8 cellular contexts compared by ENCODE assay signal in genomic region chr2:88055049-88055435, GRCh38. TPM values are rescaled to one million over a fixed set of nuclear protein-coding genes. Genes with fewer than 3 reads are reported as not detected.
DNase-seq lines count a peak whose midpoint lies in the region; ATAC-seq and TF ChIP-seq lines count a peak whose summit lies in the region.

No MANE protein-coding gene starts in this region.

- CTCF ChIA-PET in HEK293T (lab: Yijun Ruan, JAX) = interaction anchor here (0.7 kb wide), 1 partner anchor 1466 kb away, joined by 6 read pairs; no protein-coding TSS in a partner anchor
- CTCF ChIA-PET in activated CD8-positive, alpha-beta T cell treated with anti-CD3 and anti-CD28 coated beads, Interleukin-2, amount 10 ng/mL, durations not matched to agents 7 days and 5 days (lab: Charles Lee) = interaction anchor here (1.0 to 1.6 kb wide), 3 partner anchors 38 to 107 kb away, joined by 3 to 5 read pairs (median 4); partner anchors contain the start of gene RNU2-63P

- intact Hi-C loops in left cardiac atrium (cut with DNase I) = loop anchor here in 1 of 2 donors (5.0 kb wide), 1 partner anchor 107 kb away; no protein-coding TSS in a partner anchor

- H3K27ac Mint-ChIP-seq in activated CD8-positive, alpha-beta T cell treated with anti-CD3 and anti-CD28 coated beads, Interleukin-2, amount 10 ng/mL, durations not matched to agents 7 days and 5 days = peak overlapping the region; percentile 98

- POLR2A ChIA-PET in HEK293T (lab: Yijun Ruan, JAX) = interaction anchor here (1.0 to 1.8 kb wide), 3 partner anchors 10 to 27 kb away, joined by 3 to 4 read pairs (median 3); no protein-coding TSS in a partner anchor
- POLR2A ChIA-PET in activated CD8-positive, alpha-beta T cell treated with anti-CD3 and anti-CD28 coated beads, Interleukin-2, amount 10 ng/mL, durations not matched to agents 7 days and 5 days (lab: Charles Lee) = interaction anchor here (0.6 to 3.1 kb wide), 3 partner anchors 39 to 118 kb away, joined by 3 to 26 read pairs (median 3); partner anchors contain the start of gene RNU2-63P

- H3K27me3 Mint-ChIP-seq in activated CD8-positive, alpha-beta T cell treated with anti-CD3 and anti-CD28 coated beads, Interleukin-2, amount 10 ng/mL, durations not matched to agents 7 days and 5 days (ENCODE audit: low read depth) = no peaks in the 10 kb centered on the region

- ATAC-seq in activated CD8-positive, alpha-beta T cell treated with anti-CD3 and anti-CD28 coated beads, Interleukin-2, amount 10 ng/mL, durations not matched to agents 7 days and 5 days = no peak
- peak; percentile 21 to 38 for ATAC-seq in left cardiac atrium
- no peak for ATAC-seq in GM21381 (IDR thresholded peaks at IDR 0.05; ENCODE audit: unreplicated experiment)
- no peak for ATAC-seq in HG02870 (IDR thresholded peaks at IDR 0.05; ENCODE audit: unreplicated experiment)

- H3K4me3 Mint-ChIP-seq in activated CD8-positive, alpha-beta T cell treated with anti-CD3 and anti-CD28 coated beads, Interleukin-2, amount 10 ng/mL, durations not matched to agents 7 days and 5 days = peak overlapping the region; percentile 98

- peaks cover 41% of the 10 kb centered on the region for H3K36me3 Mint-ChIP-seq in activated CD8-positive, alpha-beta T cell treated with anti-CD3 and anti-CD28 coated beads, Interleukin-2, amount 10 ng/mL, durations not matched to agents 7 days and 5 days (ENCODE audit: low read depth)

- no peaks in the 10 kb centered on the region for H3K9me3 Mint-ChIP-seq in activated CD8-positive, alpha-beta T cell treated with anti-CD3 and anti-CD28 coated beads, Interleukin-2, amount 10 ng/mL, durations not matched to agents 7 days and 5 days (ENCODE audit: insufficient read depth)

- peak; percentile 34 for DNase-seq in AG20443 (ENCODE audit: low spot score)
- DNase-seq in HEK293T (ENCODE audit: extremely low spot score) = peak; percentile 32
- DNase-seq in activated CD8-positive, alpha-beta T cell treated with anti-CD3 and anti-CD28 coated beads, Interleukin-2, amount 10 ng/mL, durations not matched to agents 7 days and 5 days = no peak
- no peak for DNase-seq in left cardiac atrium
- no peak for DNase-seq in retinal pigment epithelial cell (ENCODE audit: low read depth)
- DNase-seq in NCI-H1436 (lab: John Stamatoyannopoulos, UW) = no peak

- no peak for TF ChIP-seq CTCF in retinal pigment epithelial cell (conservative IDR thresholded peaks at IDR 0.05; ENCODE audit: low read depth, low read length)

- peak overlapping the region; percentile 95 for H3K4me3 ChIP-seq in retinal pigment epithelial cell (ENCODE audit: low read length)

- peaks cover 56% of the 10 kb centered on the region for H3K4me1 Mint-ChIP-seq in activated CD8-positive, alpha-beta T cell treated with anti-CD3 and anti-CD28 coated beads, Interleukin-2, amount 10 ng/mL, durations not matched to agents 7 days and 5 days (ENCODE audit: low read depth)

TF ChIP-seq in HEK293T, 16 proteins besides CTCF, POLR2A, EP300 and RAD21:
- TF ChIP-seq SP1 (IDR thresholded peaks at IDR 0.05) (no peak), ZNF384 (IDR thresholded peaks at IDR 0.05) (no peak), ARNT (IDR thresholded peaks at IDR 0.05) (no peak), CTBP1 (IDR thresholded peaks at IDR 0.05; ENCODE audit: borderline replicate concordance) (no peak), LEF1 (IDR thresholded peaks at IDR 0.05; ENCODE audit: borderline replicate concordance) (no peak), BHLHE40 (IDR thresholded peaks at IDR 0.05; ENCODE audit: borderline replicate concordance) (no peak), ELF4 (IDR thresholded peaks at IDR 0.05) (no peak), L3MBTL2 (conservative IDR thresholded peaks at IDR 0.05) (no peak), FOXM1 (IDR thresholded peaks at IDR 0.05; ENCODE audit: borderline replicate concordance) (no peak), HDGF (IDR thresholded peaks at IDR 0.05; ENCODE audit: borderline replicate concordance) (no peak), PKNOX1 (IDR thresholded peaks at IDR 0.05) (no peak), NFRKB (IDR thresholded peaks at IDR 0.05) (no peak), SUZ12 (IDR thresholded peaks at IDR 0.05) (no peak), FOXA1 (IDR thresholded peaks at IDR 0.05) (no peak), TARDBP (IDR thresholded peaks at IDR 0.05) (no peak)

RNA-seq across cellular contexts. Expression of gene KRCC1, which starts 0.5 kb away (rescaled TPM):
- 10 to 100 TPM; 18.9 to 20.4 TPM for total RNA-seq in activated CD8-positive, alpha-beta T cell treated with anti-CD3 and anti-CD28 coated beads, Interleukin-2, amount 10 ng/mL, durations not matched to agents 7 days and 5 days
- total RNA-seq in left cardiac atrium = 10 to 100 TPM; 20.5 to 21.5 TPM

RNA-seq across cellular contexts. Expression of gene SMYD1, which starts 12.6 kb away (rescaled TPM):
- total RNA-seq in activated CD8-positive, alpha-beta T cell treated with anti-CD3 and anti-CD28 coated beads, Interleukin-2, amount 10 ng/mL, durations not matched to agents 7 days and 5 days = not detected
- total RNA-seq in left cardiac atrium = 100 to 1,000 TPM; 116 to 138 TPM

RNA-seq across cellular contexts. Expression of gene RNU2-63P, which starts 38.7 kb away (rescaled TPM):
- total RNA-seq in activated CD8-positive, alpha-beta T cell treated with anti-CD3 and anti-CD28 coated beads, Interleukin-2, amount 10 ng/mL, durations not matched to agents 7 days and 5 days = 1 to 10 TPM; 4.5 to 7.0 TPM
- 1 to 10 TPM in 1 of 2 donors, not detected in 1; 2.4 TPM for total RNA-seq in left cardiac atrium

Comparison
In these comparisons a context has a peak if more than half of its experiments do, and no peak if none do; other contexts are left out.
1. DNase-seq: peak in AG20443 (single experiment) and HEK293T (single experiment); none in activated CD8-positive, alpha-beta T cell treated with anti-CD3 and anti-CD28 coated beads, Interleukin-2, amount 10 ng/mL, durations not matched to agents 7 days and 5 days (single experiment), left cardiac atrium (single experiment), retinal pigment epithelial cell (single experiment) and NCI-H1436 (single experiment).
2. ATAC-seq: peak in left cardiac atrium (2 of 2); none in activated CD8-positive, alpha-beta T cell treated with anti-CD3 and anti-CD28 coated beads, Interleukin-2, amount 10 ng/mL, durations not matched to agents 7 days and 5 days (single experiment), GM21381 (single experiment) and HG02870 (single experiment).
3. RNA of gene SMYD1, which starts 12.6 kb away (total RNA-seq): 116 to 138 TPM in left cardiac atrium; not detected in activated CD8-positive, alpha-beta T cell treated with anti-CD3 and anti-CD28 coated beads, Interleukin-2, amount 10 ng/mL, durations not matched to agents 7 days and 5 days; every median in the first group is over 100 times any median in the second.